2 cellular contexts compared by ENCODE assay signal in the genomic region with DNA sequence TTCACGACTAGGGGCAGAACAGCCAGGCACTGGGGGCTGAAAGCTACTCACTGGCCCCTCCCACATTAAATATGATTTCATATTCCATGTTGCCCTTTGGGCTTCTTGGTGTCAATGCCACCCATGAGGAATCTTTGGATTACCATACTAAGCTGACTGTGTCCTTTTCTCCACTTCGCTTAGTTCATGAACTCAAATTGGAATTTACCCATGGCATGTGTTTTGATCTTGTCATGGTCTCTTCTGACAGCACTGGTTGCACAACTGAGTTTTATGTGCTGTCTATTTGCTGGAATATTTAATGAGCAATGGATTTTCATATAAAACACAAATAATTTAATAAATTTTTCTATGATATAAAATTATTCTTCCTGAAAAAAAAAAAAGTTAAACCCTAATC.
A peak's percentile ranks its signal among the peaks of the same experiment; 100 is the strongest.
TF ChIP-seq lines count a peak whose summit lies in the region.

No MANE protein-coding gene starts in this region.

TF ChIP-seq in liver, 16 proteins besides CTCF, POLR2A, EP300 and RAD21:
- peak; percentile 37 to 46 for TF ChIP-seq HNF4A (conservative IDR thresholded peaks at IDR 0.05)
- TF ChIP-seq RXRA (IDR thresholded peaks at IDR 0.05) = peak; percentile 65 to 70
- no peak for TF ChIP-seq GABPA (IDR thresholded peaks at IDR 0.05 in 1 of 2, conservative IDR thresholded peaks at IDR 0.05 in 1 of 2)
TF ChIP-seq in liver: peak in this region for 2.

TF ChIP-seq in HepG2, 621 proteins besides CTCF, POLR2A, EP300 and RAD21:
- TF ChIP-seq HNRNPL (IDR thresholded peaks at IDR 0.05; ENCODE audit: low read depth, low read length) = no peak
- no peak for TF ChIP-seq PAWR (CRISPR knock-in tag; IDR thresholded peaks at IDR 0.05; ENCODE audit: borderline replicate concordance)
- no peak for TF ChIP-seq MXD4 (CRISPR knock-in tag; IDR thresholded peaks at IDR 0.05)
- no peak for TF ChIP-seq ZNF124 (CRISPR knock-in tag; IDR thresholded peaks at IDR 0.05)
- no peak for TF ChIP-seq SIX4 (CRISPR knock-in tag; IDR thresholded peaks at IDR 0.05)
- no peak for TF ChIP-seq FOXJ3 (CRISPR knock-in tag; IDR thresholded peaks at IDR 0.05; ENCODE audit: borderline replicate concordance)
- no peak for TF ChIP-seq ZSCAN5A (CRISPR knock-in tag; IDR thresholded peaks at IDR 0.05; ENCODE audit: borderline replicate concordance)
TF ChIP-seq in HepG2: peak in this region for 0.
